In the genomic region with DNA sequence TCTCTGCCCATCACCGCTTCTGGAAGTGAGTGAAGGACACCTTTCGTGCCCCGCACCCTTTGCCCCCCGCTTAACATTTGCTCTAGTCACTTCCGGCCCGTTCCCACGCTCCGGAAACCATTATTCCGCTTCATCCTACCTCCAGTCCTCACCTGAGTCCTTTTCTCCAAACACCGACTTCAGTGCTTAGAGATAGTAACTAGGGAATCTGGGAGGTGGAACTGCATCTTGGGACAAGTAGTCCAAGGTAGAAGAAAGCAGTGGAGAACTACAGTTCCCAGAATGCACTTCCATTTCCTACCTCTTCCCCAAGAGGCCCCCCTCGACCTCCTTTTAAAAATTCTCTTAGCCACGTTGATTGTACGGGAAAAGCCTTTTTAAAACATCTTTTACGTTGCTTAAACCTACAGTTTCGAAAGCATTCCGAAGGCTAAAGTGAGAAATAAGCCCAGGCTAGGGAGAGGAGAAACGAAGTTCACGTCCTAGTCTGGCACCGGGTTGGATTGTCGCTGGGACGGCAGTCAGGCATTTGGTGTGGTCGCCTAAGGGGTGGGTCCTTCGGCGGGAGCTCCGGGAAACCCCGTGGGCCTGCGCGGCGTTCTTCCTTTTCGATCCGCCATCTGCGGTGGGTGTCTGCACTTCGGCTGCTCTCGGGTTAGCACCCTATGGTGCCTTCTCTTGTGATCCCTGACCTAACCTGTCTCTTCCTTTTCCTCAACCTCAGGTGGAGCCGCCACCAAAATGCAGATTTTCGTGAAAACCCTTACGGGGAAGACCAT, we compare ENCODE assay signal across 8 cellular contexts. TPM values are rescaled to one million over a fixed set of nuclear protein-coding genes. Genes with fewer than 3 reads are reported as not detected.
DNase-seq lines count a peak whose midpoint lies in the region; ATAC-seq and TF ChIP-seq lines count a peak whose summit lies in the region.

A gene (minus strand): TSS at position 210 of the 779 bp plus-strand sequence. CDS start 9,882 bp downstream, outside the sequence.
A gene (plus strand): TSS at position 605 of the 779 bp plus-strand sequence. CDS start 137 bp downstream, at position 742.

- H3K27ac Mint-ChIP-seq in activated T-helper 1 cell treated with anti-CD3 and anti-CD28 coated beads, Interleukin-12 subunit alpha, Interleukin-12 subunit beta, Interleukin-2, Interleukin-4 antibody, amounts not matched to agents 30 ng/mL and 10 ng/mL and 1 ng/mL, durations not matched to agents 14 hours and 24 hours and 36 hours: peak within 1 kb of the TSS; percentile 97
- H3K27ac Mint-ChIP-seq in naive thymus-derived CD8-positive, alpha-beta T cell: peak within 1 kb of the TSS; percentile 97 to 100 (median 99)

- peaks cover 42% of the 10 kb centered on the region for H3K4me1 ChIP-seq in Karpas-422 (ENCODE audit: low read length)

- no peaks in the 10 kb centered on the region for H3K9me3 Mint-ChIP-seq in activated T-helper 1 cell treated with anti-CD3 and anti-CD28 coated beads, Interleukin-12 subunit alpha, Interleukin-12 subunit beta, Interleukin-2, Interleukin-4 antibody, amounts not matched to agents 30 ng/mL and 10 ng/mL and 1 ng/mL, durations not matched to agents 14 hours and 24 hours and 36 hours
- H3K9me3 Mint-ChIP-seq in naive thymus-derived CD8-positive, alpha-beta T cell: peaks cover 0 to 10% (median 0%) of the 10 kb centered on the region in 9 donors

- H3K4me2 ChIP-seq in Karpas-422 (ENCODE audit: low read depth, low read length, poor library complexity, severe bottlenecking): peak within 1 kb of the TSS; percentile 86

- H3K27me3 Mint-ChIP-seq in activated T-helper 1 cell treated with anti-CD3 and anti-CD28 coated beads, Interleukin-12 subunit alpha, Interleukin-12 subunit beta, Interleukin-2, Interleukin-4 antibody, amounts not matched to agents 30 ng/mL and 10 ng/mL and 1 ng/mL, durations not matched to agents 14 hours and 24 hours and 36 hours (ENCODE audit: insufficient read depth): no peaks in the 10 kb centered on the region
- H3K27me3 Mint-ChIP-seq in naive thymus-derived CD8-positive, alpha-beta T cell: no peaks in the 10 kb centered on the region

- POLR2A ChIA-PET in naive thymus-derived CD8-positive, alpha-beta T cell (lab: Charles Lee): interaction anchor here (0.6 to 1.9 kb wide), 16 partner anchors 9 to 510 kb away, joined by 3 to 49 read pairs (median 5); a partner anchor contains a TSS

- H4K20me1 ChIP-seq in Karpas-422 (ENCODE audit: insufficient read depth, low read depth, low read length): peaks cover 19% of the 10 kb centered on the region

- peak within 1 kb of the TSS; percentile 100 for H3K4me3 Mint-ChIP-seq in activated T-helper 1 cell treated with anti-CD3 and anti-CD28 coated beads, Interleukin-12 subunit alpha, Interleukin-12 subunit beta, Interleukin-2, Interleukin-4 antibody, amounts not matched to agents 30 ng/mL and 10 ng/mL and 1 ng/mL, durations not matched to agents 14 hours and 24 hours and 36 hours
- H3K4me3 Mint-ChIP-seq in naive thymus-derived CD8-positive, alpha-beta T cell: peak within 1 kb of the TSS; percentile 96 to 100 (median 100)

- H3K36me3 Mint-ChIP-seq in activated T-helper 1 cell treated with anti-CD3 and anti-CD28 coated beads, Interleukin-12 subunit alpha, Interleukin-12 subunit beta, Interleukin-2, Interleukin-4 antibody, amounts not matched to agents 30 ng/mL and 10 ng/mL and 1 ng/mL, durations not matched to agents 14 hours and 24 hours and 36 hours (ENCODE audit: low read depth): peaks cover 52% of the 10 kb centered on the region
- peaks cover 6 to 40% (median 15%) of the 10 kb centered on the region in 3 donors for H3K36me3 Mint-ChIP-seq in naive thymus-derived CD8-positive, alpha-beta T cell

- peaks cover 63% of the 10 kb centered on the region for H3K4me1 Mint-ChIP-seq in activated T-helper 1 cell treated with anti-CD3 and anti-CD28 coated beads, Interleukin-12 subunit alpha, Interleukin-12 subunit beta, Interleukin-2, Interleukin-4 antibody, amounts not matched to agents 30 ng/mL and 10 ng/mL and 1 ng/mL, durations not matched to agents 14 hours and 24 hours and 36 hours (ENCODE audit: low read depth)
- H3K4me1 Mint-ChIP-seq in naive thymus-derived CD8-positive, alpha-beta T cell: peaks cover 30 to 69% (median 68%) of the 10 kb centered on the region in 4 donors

- peak within 1 kb of the TSS; percentile 90 for H3K27ac ChIP-seq in Karpas-422 (ENCODE audit: low read length)

- peak within 1 kb of the TSS; percentile 98 for H3K9ac ChIP-seq in Karpas-422 (ENCODE audit: low read length)

- intact Hi-C loops in activated T-helper 1 cell treated with anti-CD3 and anti-CD28 coated beads, Interleukin-12 subunit alpha, Interleukin-12 subunit beta, Interleukin-2, Interleukin-4 antibody, amounts not matched to agents 30 ng/mL and 10 ng/mL and 1 ng/mL, durations not matched to agents 14 hours and 24 hours and 36 hours (cut with micrococcal nuclease): loop anchor here (1.0 to 10.0 kb wide), 14 partner anchors 9 to 1445 kb away; a partner anchor contains a TSS

- peak; percentile 90 for ATAC-seq in GM21825 (IDR thresholded peaks at IDR 0.05; ENCODE audit: unreplicated experiment)
- ATAC-seq in naive thymus-derived CD8-positive, alpha-beta T cell: peak; percentile 84 to 90

- no peaks in the 10 kb centered on the region for H3K27me3 ChIP-seq in Karpas-422 (ENCODE audit: low read length)

- H3K79me2 ChIP-seq in Karpas-422 (ENCODE audit: low read length): peaks cover 63% of the 10 kb centered on the region

- TF ChIP-seq CTCF in fibroblast of mammary gland (conservative IDR thresholded peaks at IDR 0.05; ENCODE audit: control insufficient read depth, insufficient read depth, low read depth, low read length): no peak

- peak within 1 kb of the TSS; percentile 97 for H2AFZ ChIP-seq in Karpas-422 (ENCODE audit: low read length)

- H3K9me3 ChIP-seq in Karpas-422 (ENCODE audit: low read length): no peaks in the 10 kb centered on the region

- peaks cover 45% of the 10 kb centered on the region for H3K36me3 ChIP-seq in Karpas-422 (ENCODE audit: insufficient read depth, low read length)

- peak within 1 kb of the TSS; percentile 96 for H3K4me3 ChIP-seq in Karpas-422 (ENCODE audit: low read length)
- peak within 1 kb of the TSS; percentile 98 for H3K4me3 ChIP-seq in fibroblast of mammary gland (ENCODE audit: control insufficient read depth, low read depth, low read length)

- DNase-seq in DMS79 treated with DMSO at 0.1 percent for 48 hours (lab: John Stamatoyannopoulos, UW) (peak; percentile 98), Karpas-422 (peak; percentile 95), RKO (ENCODE audit: low spot score) (peak; percentile 98), fibroblast of mammary gland (ENCODE audit: low read depth) (peak; percentile 97)
- DNase-seq in activated T-helper 1 cell treated with anti-CD3 and anti-CD28 coated beads, Interleukin-12 subunit alpha, Interleukin-12 subunit beta, Interleukin-2, Interleukin-4 antibody, amounts not matched to agents 30 ng/mL and 10 ng/mL and 1 ng/mL, durations not matched to agents 14 hours and 24 hours and 36 hours (ENCODE audit: low spot score): peak; percentile 89
- peak; percentile 85 to 99 (median 92) for DNase-seq in naive thymus-derived CD8-positive, alpha-beta T cell
- peak; percentile 86 to 96 (median 92) for DNase-seq in stimulated activated naive CD4-positive, alpha-beta T cell (lab: John Stamatoyannopoulos, UW)

- 0 out of 2 replicates have a peak, but pooled peaks cover 2% of the 10 kb centered on the region for H3K9me2 ChIP-seq in Karpas-422 (replicated peaks; ENCODE audit: insufficient read depth, low read length)

RNA-seq across cellular contexts. Expression of the first gene that starts in this region (rescaled TPM):
- 12.1 and 17.9 TPM in 2 replicates for total RNA-seq in Karpas-422 (2014; rRNA removed; shearing (Covaris generic); ENCODE audit: low replicate concordance)
- 9.0 and 12.3 TPM in 2 replicates for total RNA-seq in activated T-helper 1 cell treated with anti-CD3 and anti-CD28 coated beads, Interleukin-12 subunit alpha, Interleukin-12 subunit beta, Interleukin-2, Interleukin-4 antibody, amounts not matched to agents 30 ng/mL and 10 ng/mL and 1 ng/mL, durations not matched to agents 14 hours and 24 hours and 36 hours
- total RNA-seq in naive thymus-derived CD8-positive, alpha-beta T cell: 10 to 100 TPM; 29.1 to 34.2 TPM
- 1 to 10 TPM; 1.8 to 3.5 (median 2.2) TPM for polyA plus RNA-seq in naive thymus-derived CD8-positive, alpha-beta T cell

RNA-seq across cellular contexts. Expression of the second gene that starts in this region (rescaled TPM):
- total RNA-seq in Karpas-422 (2014; rRNA removed; shearing (Covaris generic); ENCODE audit: low replicate concordance): 1,457 and 2,669 TPM in 2 replicates
- total RNA-seq in activated T-helper 1 cell treated with anti-CD3 and anti-CD28 coated beads, Interleukin-12 subunit alpha, Interleukin-12 subunit beta, Interleukin-2, Interleukin-4 antibody, amounts not matched to agents 30 ng/mL and 10 ng/mL and 1 ng/mL, durations not matched to agents 14 hours and 24 hours and 36 hours: 949 and 953 TPM in 2 replicates
- total RNA-seq in naive thymus-derived CD8-positive, alpha-beta T cell: 1,000 to 10,000 TPM; 2,217 to 2,293 TPM
- polyA plus RNA-seq in naive thymus-derived CD8-positive, alpha-beta T cell: 1,000 to 10,000 TPM; 3,712 to 4,384 (median 4,215) TPM

Comparison
In these comparisons a context has a peak if more than half of its experiments do, and no peak if none do; other contexts are left out.
1. Peak in every context shown above with its lines: DNase-seq, ATAC-seq, H3K4me3 ChIP-seq and H3K27ac ChIP-seq.